ENCODE assay signal across 1 cellular context in genomic region chr7:38369816-38370493, GRCh38.
TF ChIP-seq lines count a peak whose summit lies in the region.

No MANE protein-coding gene starts in this region.

TF ChIP-seq in GM12878, 131 proteins besides CTCF, POLR2A, EP300 and RAD21 (continued from another document and continues in another):
- 0 out of 2 replicates have a peak, but pooled peaks have one; percentile 17 for TF ChIP-seq E2F4 (IDR thresholded peaks at IDR 0.05; ENCODE audit: low read depth, low read length)
- TF ChIP-seq RELB (IDR thresholded peaks at IDR 0.05; ENCODE audit: low read depth) = peak; percentile 35; the same call in 1 of the 2 replicates
- TF ChIP-seq MEF2A (IDR thresholded peaks at IDR 0.05; ENCODE audit: insufficient read depth, low read depth, low read length) = no peak
- TF ChIP-seq SPI1 (IDR thresholded peaks at IDR 0.05; ENCODE audit: borderline replicate concordance, insufficient read depth, low read depth, low read length) = peak; percentile 81; the same call in 1 of the 2 replicates
- no peak for TF ChIP-seq CHD4 (IDR thresholded peaks at IDR 0.05)
- TF ChIP-seq ZBED1 (IDR thresholded peaks at IDR 0.05; ENCODE audit: borderline replicate concordance) = no peak
- no peak for TF ChIP-seq SMARCA5 (IDR thresholded peaks at IDR 0.05)
- TF ChIP-seq SKIL (IDR thresholded peaks at IDR 0.05; ENCODE audit: low read depth, poor library complexity, severe bottlenecking) = no peak
- no peak for TF ChIP-seq CBFB (IDR thresholded peaks at IDR 0.05; ENCODE audit: low read depth)
- TF ChIP-seq EGR1 (IDR thresholded peaks at IDR 0.05; ENCODE audit: borderline replicate concordance in 1 of 2, low read depth in 2 of 2, low read length in 2 of 2) = no peak
- TF ChIP-seq ZNF687 (IDR thresholded peaks at IDR 0.05) = no peak
- peak; percentile 70 for TF ChIP-seq IKZF1 (conservative IDR thresholded peaks at IDR 0.05)
- TF ChIP-seq STAT1 (conservative IDR thresholded peaks at IDR 0.05) = no peak
- TF ChIP-seq EZH2 (IDR thresholded peaks at IDR 0.05; ENCODE audit: borderline replicate concordance, control insufficient read depth, low read depth, low read length) = no peak
- TF ChIP-seq ZBTB33 (IDR thresholded peaks at IDR 0.05) = no peak
- TF ChIP-seq ZBTB4 (CRISPR knock-in tag; IDR thresholded peaks at IDR 0.05) = no peak
- TF ChIP-seq ETV6 (conservative IDR thresholded peaks at IDR 0.05 in 1 of 2, IDR thresholded peaks at IDR 0.05 in 1 of 2; ENCODE audit: borderline replicate concordance in 1 of 2, low read depth in 1 of 2) = no peak
- TF ChIP-seq STAT3 (IDR thresholded peaks at IDR 0.05; ENCODE audit: low read depth, low read length) = no peak
- TF ChIP-seq ASH2L (IDR thresholded peaks at IDR 0.05; ENCODE audit: borderline replicate concordance, low read depth) = no peak
- TF ChIP-seq ZNF217 (IDR thresholded peaks at IDR 0.05) = no peak
- no peak for TF ChIP-seq BACH1 (IDR thresholded peaks at IDR 0.05; ENCODE audit: borderline replicate concordance)
- no peak for TF ChIP-seq YY1 (IDR thresholded peaks at IDR 0.05; ENCODE audit: low read depth, low read length)
- peak; percentile 31; the same call in 1 of the 2 replicates for TF ChIP-seq RFX5 (IDR thresholded peaks at IDR 0.05; ENCODE audit: low read depth, low read length)
- TF ChIP-seq RAD51 (IDR thresholded peaks at IDR 0.05) = no peak
- no peak for TF ChIP-seq NR2C2 (IDR thresholded peaks at IDR 0.05; ENCODE audit: borderline replicate concordance, control insufficient read depth, insufficient read length, low read depth)
- TF ChIP-seq CEBPZ (IDR thresholded peaks at IDR 0.05; ENCODE audit: low read depth, low read length) = no peak
- no peak for TF ChIP-seq ZNF207 (IDR thresholded peaks at IDR 0.05; ENCODE audit: borderline replicate concordance)
- TF ChIP-seq SUZ12 (IDR thresholded peaks at IDR 0.05; ENCODE audit: unreplicated experiment) = no peak
- TF ChIP-seq CHD1 (IDR thresholded peaks at IDR 0.05; ENCODE audit: low read depth, low read length) = no peak
- 0 out of 2 replicates have a peak, but pooled peaks have one; percentile 31 for TF ChIP-seq GABPA (IDR thresholded peaks at IDR 0.05; ENCODE audit: low read depth)
- TF ChIP-seq TCF7 (IDR thresholded peaks at IDR 0.05; ENCODE audit: borderline replicate concordance) = no peak
- 0 out of 2 replicates have a peak, but pooled peaks have one; percentile 40 for TF ChIP-seq IRF4 (IDR thresholded peaks at IDR 0.05; ENCODE audit: low read depth, low read length)
- TF ChIP-seq HDAC2 (IDR thresholded peaks at IDR 0.05) = no peak
- TF ChIP-seq MLLT1 (IDR thresholded peaks at IDR 0.05) = no peak
- no peak for TF ChIP-seq SMAD1 (IDR thresholded peaks at IDR 0.05; ENCODE audit: low read depth, partially characterized antibody)
- TF ChIP-seq SIN3A (IDR thresholded peaks at IDR 0.05; ENCODE audit: low read depth, low read length) = no peak
- no peak for TF ChIP-seq BMI1 (IDR thresholded peaks at IDR 0.05; ENCODE audit: borderline replicate concordance)
- TF ChIP-seq MTA2 (IDR thresholded peaks at IDR 0.05; ENCODE audit: low read depth) = no peak
- TF ChIP-seq POU2F2 (IDR thresholded peaks at IDR 0.05; ENCODE audit: borderline replicate concordance, low read depth, low read length) = no peak
- no peak for TF ChIP-seq IRF3 (IDR thresholded peaks at IDR 0.05)
- TF ChIP-seq MAX (IDR thresholded peaks at IDR 0.05; ENCODE audit: low read depth, low read length) = no peak
